1 cellular context compared by ENCODE assay signal in genomic region chr1:54798769-54799641, GRCh38.
TF ChIP-seq lines count a peak whose summit lies in the region.

No MANE protein-coding gene starts in this region.

TF ChIP-seq in WTC11, 78 proteins besides CTCF, POLR2A, EP300 and RAD21 (continued from another document):
- TF ChIP-seq CDX4 (CRISPR knock-in tag; IDR thresholded peaks at IDR 0.05; ENCODE audit: borderline replicate concordance) (no peak), AFF4 (CRISPR knock-in tag; IDR thresholded peaks at IDR 0.05; ENCODE audit: borderline replicate concordance) (no peak), ZNF423 (CRISPR knock-in tag; IDR thresholded peaks at IDR 0.05) (no peak), ZSCAN18 (CRISPR knock-in tag; IDR thresholded peaks at IDR 0.05) (no peak)
